1 cellular context compared by ENCODE assay signal in the genomic region with DNA sequence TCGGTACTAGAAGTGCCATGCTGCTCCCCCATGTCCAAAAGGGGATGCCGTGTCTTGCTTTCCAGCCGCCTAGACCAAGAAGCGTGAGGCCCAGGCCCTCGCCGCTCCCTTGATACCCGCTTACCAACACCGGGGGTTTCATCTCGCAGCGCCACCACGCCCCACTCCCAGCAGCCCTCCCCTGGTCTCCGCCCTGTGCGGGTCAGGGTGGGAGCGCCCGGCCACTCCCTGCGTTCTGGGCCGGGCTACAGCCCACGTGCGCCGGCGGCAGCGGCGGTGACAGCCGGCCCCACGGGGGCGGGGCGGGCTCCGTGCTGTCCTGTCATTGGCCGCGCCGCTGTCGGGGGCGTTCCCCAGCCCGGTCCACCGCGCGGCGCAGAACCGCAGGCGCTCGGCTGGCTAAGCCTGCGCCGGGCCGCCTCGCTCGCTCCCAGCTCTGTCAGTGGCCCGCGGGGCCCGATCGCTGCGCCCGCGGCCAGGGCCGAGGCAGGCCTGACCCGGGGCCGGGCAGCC.
TF ChIP-seq lines count a peak whose summit lies in the region.

A gene with protein sequence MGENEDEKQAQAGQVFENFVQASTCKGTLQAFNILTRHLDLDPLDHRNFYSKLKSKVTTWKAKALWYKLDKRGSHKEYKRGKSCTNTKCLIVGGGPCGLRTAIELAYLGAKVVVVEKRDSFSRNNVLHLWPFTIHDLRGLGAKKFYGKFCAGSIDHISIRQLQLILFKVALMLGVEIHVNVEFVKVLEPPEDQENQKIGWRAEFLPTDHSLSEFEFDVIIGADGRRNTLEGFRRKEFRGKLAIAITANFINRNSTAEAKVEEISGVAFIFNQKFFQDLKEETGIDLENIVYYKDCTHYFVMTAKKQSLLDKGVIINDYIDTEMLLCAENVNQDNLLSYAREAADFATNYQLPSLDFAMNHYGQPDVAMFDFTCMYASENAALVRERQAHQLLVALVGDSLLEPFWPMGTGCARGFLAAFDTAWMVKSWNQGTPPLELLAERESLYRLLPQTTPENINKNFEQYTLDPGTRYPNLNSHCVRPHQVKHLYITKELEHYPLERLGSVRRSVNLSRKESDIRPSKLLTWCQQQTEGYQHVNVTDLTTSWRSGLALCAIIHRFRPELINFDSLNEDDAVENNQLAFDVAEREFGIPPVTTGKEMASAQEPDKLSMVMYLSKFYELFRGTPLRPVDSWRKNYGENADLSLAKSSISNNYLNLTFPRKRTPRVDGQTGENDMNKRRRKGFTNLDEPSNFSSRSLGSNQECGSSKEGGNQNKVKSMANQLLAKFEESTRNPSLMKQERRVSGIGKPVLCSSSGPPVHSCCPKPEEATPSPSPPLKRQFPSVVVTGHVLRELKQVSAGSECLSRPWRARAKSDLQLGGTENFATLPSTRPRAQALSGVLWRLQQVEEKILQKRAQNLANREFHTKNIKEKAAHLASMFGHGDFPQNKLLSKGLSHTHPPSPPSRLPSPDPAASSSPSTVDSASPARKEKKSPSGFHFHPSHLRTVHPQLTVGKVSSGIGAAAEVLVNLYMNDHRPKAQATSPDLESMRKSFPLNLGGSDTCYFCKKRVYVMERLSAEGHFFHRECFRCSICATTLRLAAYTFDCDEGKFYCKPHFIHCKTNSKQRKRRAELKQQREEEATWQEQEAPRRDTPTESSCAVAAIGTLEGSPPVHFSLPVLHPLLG (plus strand): TSS at position 390 of the 513 bp plus-strand sequence. CDS start 51,566 bp downstream, outside the sequence.

TF ChIP-seq in HepG2, 621 proteins besides CTCF, POLR2A, EP300 and RAD21 (continued from another document):
- TF ChIP-seq, protein P1, sequence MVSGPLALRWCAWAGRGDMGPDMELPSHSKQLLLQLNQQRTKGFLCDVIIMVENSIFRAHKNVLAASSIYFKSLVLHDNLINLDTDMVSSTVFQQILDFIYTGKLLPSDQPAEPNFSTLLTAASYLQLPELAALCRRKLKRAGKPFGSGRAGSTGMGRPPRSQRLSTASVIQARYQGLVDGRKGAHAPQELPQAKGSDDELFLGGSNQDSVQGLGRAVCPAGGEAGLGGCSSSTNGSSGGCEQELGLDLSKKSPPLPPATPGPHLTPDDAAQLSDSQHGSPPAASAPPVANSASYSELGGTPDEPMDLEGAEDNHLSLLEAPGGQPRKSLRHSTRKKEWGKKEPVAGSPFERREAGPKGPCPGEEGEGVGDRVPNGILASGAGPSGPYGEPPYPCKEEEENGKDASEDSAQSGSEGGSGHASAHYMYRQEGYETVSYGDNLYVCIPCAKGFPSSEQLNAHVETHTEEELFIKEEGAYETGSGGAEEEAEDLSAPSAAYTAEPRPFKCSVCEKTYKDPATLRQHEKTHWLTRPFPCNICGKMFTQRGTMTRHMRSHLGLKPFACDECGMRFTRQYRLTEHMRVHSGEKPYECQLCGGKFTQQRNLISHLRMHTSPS (CRISPR knock-in tag; IDR thresholded peaks at IDR 0.05; ENCODE audit: low read depth) = no peak
- TF ChIP-seq ZFP37 (CRISPR knock-in tag; IDR thresholded peaks at IDR 0.05; ENCODE audit: borderline replicate concordance) = no peak
- TF ChIP-seq HMG20A (CRISPR knock-in tag; IDR thresholded peaks at IDR 0.05; ENCODE audit: borderline replicate concordance) = no peak
- no peak for TF ChIP-seq NFE2 (CRISPR knock-in tag; IDR thresholded peaks at IDR 0.05)
- no peak for TF ChIP-seq ZIK1 (CRISPR knock-in tag; IDR thresholded peaks at IDR 0.05; ENCODE audit: borderline replicate concordance, low read depth)
